ENCODE assay signal across 20 cellular contexts in genomic region chr4:62271107-62271506, GRCh38.
A peak's percentile ranks its signal among the peaks of the same experiment; 100 is the strongest.
DNase-seq lines count a peak whose midpoint lies in the region; ATAC-seq and TF ChIP-seq lines count a peak whose summit lies in the region.
"Had no signal": no experiment of that assay in that cellular context is flagged by ENCODE, and none has a peak within 500 bp of the region (broad histone marks: within the 10 kb centered on the region; RNA-seq: fewer than 3 reads in every experiment).

No MANE protein-coding gene starts in this region.

- POLR2A ChIA-PET in activated CD4-positive, alpha-beta memory T cell treated with anti-CD3 and anti-CD28 coated beads, Interleukin-2, amount 10 ng/mL, durations not matched to agents 7 days and 5 days (lab: Charles Lee): no interaction called here

- H2BK12ac ChIP-seq in neuronal stem cell (ENCODE audit: low read length): no peak overlapping the region

- H3K9me3 ChIP-seq in left ventricle myocardium inferior (replicated peaks) (no peaks in the 10 kb centered on the region), right atrium auricular region (no peaks in the 10 kb centered on the region), neuronal stem cell (replicated peaks in 1 of 2; ENCODE audit: control insufficient read depth in 2 of 2, insufficient read depth in 1 of 2, low read depth in 1 of 2, low read length in 2 of 2) (no peaks in the 10 kb centered on the region)
- H3K9me3 ChIP-seq: A549; BLaER1 treated with 17β-estradiol and CSF1 and Interleukin-3, amounts not matched to agents 10 nM and 100 nM; Caco-2 had no signal

- no peaks in the 10 kb centered on the region for H3K36me3 Mint-ChIP-seq in activated CD4-positive, alpha-beta memory T cell treated with anti-CD3 and anti-CD28 coated beads, Interleukin-2, amount 10 ng/mL, durations not matched to agents 7 days and 5 days (ENCODE audit: low read depth)
- H3K36me3 Mint-ChIP-seq: CD8-positive, alpha-beta T cell had no signal

- H3K4me3 ChIP-seq in left ventricle myocardium inferior (no peak overlapping the region), right atrium auricular region (no peak overlapping the region), neuronal stem cell (ENCODE audit: low read length in 2 of 2) (no peak overlapping the region)
- H3K4me3 ChIP-seq: A549; BLaER1 treated with 17β-estradiol and CSF1 and Interleukin-3, amounts not matched to agents 10 nM and 100 nM had no signal

- no peaks in the 10 kb centered on the region for H3K27me3 Mint-ChIP-seq in activated CD4-positive, alpha-beta memory T cell treated with anti-CD3 and anti-CD28 coated beads, Interleukin-2, amount 10 ng/mL, durations not matched to agents 7 days and 5 days
- H3K27me3 Mint-ChIP-seq: B cell; CD4-positive, alpha-beta T cell had no signal

- no peak overlapping the region for H3K14ac ChIP-seq in neuronal stem cell (ENCODE audit: low read length)

- H4K8ac ChIP-seq in neuronal stem cell (ENCODE audit: low read depth, low read length): no peak overlapping the region

- no peak overlapping the region for H3K18ac ChIP-seq in neuronal stem cell (ENCODE audit: low read length)

- no peak overlapping the region for H3K23ac ChIP-seq in neuronal stem cell (ENCODE audit: low read depth, low read length, poor library complexity)

- CTCF ChIA-PET in activated CD4-positive, alpha-beta memory T cell treated with anti-CD3 and anti-CD28 coated beads, Interleukin-2, amount 10 ng/mL, durations not matched to agents 7 days and 5 days (lab: Charles Lee): no interaction called here

- H3K9me3 Mint-ChIP-seq in activated CD4-positive, alpha-beta memory T cell treated with anti-CD3 and anti-CD28 coated beads, Interleukin-2, amount 10 ng/mL, durations not matched to agents 7 days and 5 days: peaks cover 6% of the 10 kb centered on the region

- H3K4me1 Mint-ChIP-seq in activated CD4-positive, alpha-beta memory T cell treated with anti-CD3 and anti-CD28 coated beads, Interleukin-2, amount 10 ng/mL, durations not matched to agents 7 days and 5 days: no peaks in the 10 kb centered on the region
- H3K4me1 Mint-ChIP-seq: B cell had no signal

- H3K4me3 Mint-ChIP-seq in activated CD4-positive, alpha-beta memory T cell treated with anti-CD3 and anti-CD28 coated beads, Interleukin-2, amount 10 ng/mL, durations not matched to agents 7 days and 5 days: no peak overlapping the region
- H3K4me3 Mint-ChIP-seq: B cell; CD4-positive, alpha-beta T cell; CD8-positive, alpha-beta T cell had no signal

- H2AFZ ChIP-seq in neuronal stem cell (ENCODE audit: low read length): peak overlapping the region; percentile 35

- no peaks in the 10 kb centered on the region for H3K27me3 ChIP-seq in left ventricle myocardium inferior (ENCODE audit: low read depth)
- no peaks in the 10 kb centered on the region for H3K27me3 ChIP-seq in right atrium auricular region
- no peaks in the 10 kb centered on the region for H3K27me3 ChIP-seq in neuronal stem cell (ENCODE audit: control insufficient read depth in 3 of 3, insufficient read depth in 3 of 3, low read depth in 1 of 3, low read length in 3 of 3)
- H3K27me3 ChIP-seq: BLaER1 treated with 17β-estradiol and CSF1 and Interleukin-3, amounts not matched to agents 10 nM and 100 nM had no signal

- H3K4ac ChIP-seq in neuronal stem cell (ENCODE audit: low read length): no peak overlapping the region

- no peak overlapping the region for H2BK120ac ChIP-seq in neuronal stem cell (ENCODE audit: low read depth, low read length)

- intact Hi-C loops in Right ventricle myocardium inferior (cut with DNase I) (no loop called here), left cardiac atrium (cut with DNase I) (no loop called here), left ventricle myocardium inferior (cut with micrococcal nuclease) (no loop called here), left ventricle myocardium superior (cut with micrococcal nuclease) (no loop called here)

- H2AK5ac ChIP-seq in neuronal stem cell (ENCODE audit: low read depth, low read length): no peak overlapping the region

- H3K4me2 ChIP-seq in neuronal stem cell (ENCODE audit: insufficient read depth, low read length, poor library complexity, severe bottlenecking): no peak overlapping the region
- H3K4me2 ChIP-seq: A549; BLaER1 treated with 17β-estradiol and CSF1 and Interleukin-3, amounts not matched to agents 10 nM and 100 nM had no signal

- H3K27ac ChIP-seq in left ventricle myocardium inferior (replicated peaks) (no peak overlapping the region), right atrium auricular region (no peak overlapping the region), neuronal stem cell (replicated peaks; ENCODE audit: low read length) (no peak overlapping the region)
- H3K27ac ChIP-seq: 22Rv1; A549; BLaER1 treated with 17β-estradiol and CSF1 and Interleukin-3, amounts not matched to agents 10 nM and 100 nM; C4-2B had no signal

- H3K9ac ChIP-seq in neuronal stem cell (ENCODE audit: low read depth, low read length, poor library complexity): no peak overlapping the region
- H3K9ac ChIP-seq: BLaER1 treated with 17β-estradiol and CSF1 and Interleukin-3, amounts not matched to agents 10 nM and 100 nM had no signal

- TF ChIP-seq CTCF in left ventricle myocardium inferior (IDR thresholded peaks at IDR 0.05; ENCODE audit: borderline replicate concordance) (no peak), right atrium auricular region (IDR thresholded peaks at IDR 0.05) (no peak)

- no CpG with 5 or more reads among the region's 4 CpGs for WGBS in neuronal stem cell (ENCODE audit: extremely low coverage in 2 of 2, insufficient read length in 2 of 2, insufficient replicate concordance in 1 of 2), 2 donors

- no peak overlapping the region for H2BK5ac ChIP-seq in neuronal stem cell (ENCODE audit: low read length)

- H3K36me3 ChIP-seq in left ventricle myocardium inferior (no peaks in the 10 kb centered on the region), right atrium auricular region (no peaks in the 10 kb centered on the region), neuronal stem cell (replicated peaks in 1 of 2; ENCODE audit: control insufficient read depth in 2 of 2, insufficient read depth in 2 of 2, low read length in 2 of 2) (no peaks in the 10 kb centered on the region)
- H3K36me3 ChIP-seq: BLaER1 treated with 17β-estradiol and CSF1 and Interleukin-3, amounts not matched to agents 10 nM and 100 nM had no signal

- H3K27ac Mint-ChIP-seq in activated CD4-positive, alpha-beta memory T cell treated with anti-CD3 and anti-CD28 coated beads, Interleukin-2, amount 10 ng/mL, durations not matched to agents 7 days and 5 days: no peak overlapping the region
- H3K27ac Mint-ChIP-seq: B cell; CD4-positive, alpha-beta T cell; CD8-positive, alpha-beta T cell had no signal

- no peak overlapping the region for H4K91ac ChIP-seq in neuronal stem cell (ENCODE audit: low read depth, low read length, poor library complexity)

- no peaks in the 10 kb centered on the region for H3K4me1 ChIP-seq in left ventricle myocardium inferior
- H3K4me1 ChIP-seq in right atrium auricular region: no peaks in the 10 kb centered on the region
- H3K4me1 ChIP-seq in neuronal stem cell (ENCODE audit: control insufficient read depth in 2 of 2, insufficient read depth in 1 of 2, low read depth in 1 of 2, low read length in 2 of 2): no peaks in the 10 kb centered on the region
- H3K4me1 ChIP-seq: A549; BLaER1 treated with 17β-estradiol and CSF1 and Interleukin-3, amounts not matched to agents 10 nM and 100 nM; Caco-2 had no signal

- H3K79me1 ChIP-seq in neuronal stem cell (ENCODE audit: low read depth, low read length): no peaks in the 10 kb centered on the region

- DNase-seq in Right ventricle myocardium inferior (ENCODE audit: missing footprints): no peak
- no peak for DNase-seq in left cardiac atrium
- DNase-seq in left ventricle myocardium inferior: peak; percentile 25
- DNase-seq in right atrium auricular region (ENCODE audit: low spot score): no peak
- peak; percentile 44 for DNase-seq in left ventricle myocardium superior
- DNase-seq in neuronal stem cell (ENCODE audit: low spot score): no peak
- no peak for DNase-seq in activated CD4-positive, alpha-beta memory T cell treated with anti-CD3 and anti-CD28 coated beads, Interleukin-2, amount 10 ng/mL, durations not matched to agents 7 days and 5 days
- no peak for DNase-seq in stimulated activated naive CD4-positive, alpha-beta T cell treated with Interleukin-2 at 50 U/mL for 16 hours (lab: John Stamatoyannopoulos, UW)
- DNase-seq: AML-193; Caco-2; Calu3; CD4-positive, alpha-beta T cell; CD8-positive, alpha-beta T cell; DMS79 treated with DMSO at 0.1 percent for 48 hours; GF-D8 had no signal

- peak; percentile 63 for ATAC-seq in Right ventricle myocardium inferior
- ATAC-seq in left cardiac atrium: no peak
- ATAC-seq in left ventricle myocardium superior: peak; percentile 57
- ATAC-seq: A549; CD8-positive, alpha-beta T cell had no signal

- H2BK15ac ChIP-seq in neuronal stem cell (ENCODE audit: low read length): no peak overlapping the region

Comparison
In these comparisons a context has a peak if more than half of its experiments do, and no peak if none do; other contexts are left out.
1. ATAC-seq: peak in Right ventricle myocardium inferior (single experiment) and left ventricle myocardium superior (single experiment); none in left cardiac atrium (0 of 2).
2. DNase-seq: peak in left ventricle myocardium inferior (single experiment) and left ventricle myocardium superior (single experiment); none in Right ventricle myocardium inferior (single experiment), left cardiac atrium (single experiment), right atrium auricular region (single experiment), neuronal stem cell (single experiment), activated CD4-positive, alpha-beta memory T cell treated with anti-CD3 and anti-CD28 coated beads, Interleukin-2, amount 10 ng/mL, durations not matched to agents 7 days and 5 days (single experiment) and stimulated activated naive CD4-positive, alpha-beta T cell treated with Interleukin-2 at 50 U/mL for 16 hours (single experiment).